In the genomic region with DNA sequence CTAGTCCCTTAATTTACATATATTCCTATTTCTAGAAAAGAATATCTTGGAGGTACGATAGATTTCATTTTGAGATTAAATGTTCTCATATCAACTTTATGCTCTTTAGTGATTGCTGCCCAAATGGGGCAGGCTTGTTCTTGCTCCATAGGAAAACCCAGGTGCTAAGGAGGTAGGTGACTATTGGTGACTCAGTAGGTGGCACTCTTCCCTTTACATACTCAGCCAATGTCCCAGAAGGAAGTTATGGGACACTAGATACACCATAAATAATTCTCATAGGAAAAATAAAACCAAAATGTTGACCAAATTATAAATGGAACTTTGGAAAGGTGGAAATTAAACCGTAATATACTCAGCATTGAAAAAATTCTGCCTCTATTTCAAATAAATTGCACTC, we compare ENCODE assay signal across 12 cellular contexts. TPM values are rescaled to one million over a fixed set of nuclear protein-coding genes. Genes with fewer than 3 reads are reported as not detected.
DNase-seq lines count a peak whose midpoint lies in the region; ATAC-seq and TF ChIP-seq lines count a peak whose summit lies in the region.
"Had no signal": no experiment of that assay in that cellular context is flagged by ENCODE, and none has a peak within 500 bp of the region (broad histone marks: within the 10 kb centered on the region; RNA-seq: fewer than 3 reads in every experiment).

No MANE protein-coding gene starts in this region.

- in situ Hi-C loops in SK-MEL-5 (cut with HindIII; ENCODE audit: low pct_unique_long_range_greater_than_20kb, low sequenced_read_pairs) = no loop called here

- no peak for ATAC-seq in GM21723 (IDR thresholded peaks at IDR 0.05; ENCODE audit: unreplicated experiment)
- ATAC-seq: activated T-helper 17 cell treated with anti-CD3 and anti-CD28 coated beads, Interleukin-2, amount 50 U/mL, for 72 hours; heart right ventricle; stimulated activated effector memory CD8-positive, alpha-beta T cell treated with anti-CD3 and anti-CD28 coated beads, Interleukin-12 subunit alpha, Interleukin-12 subunit beta, amount 100 ng/mL, for 72 hours had no signal

- H3K9me3 ChIP-seq in tibial artery = no peaks in the 10 kb centered on the region
- H3K9me3 ChIP-seq: heart right ventricle had no signal

- H3K27me3 ChIP-seq in tibial artery = peaks cover 0 to 31% of the 10 kb centered on the region in 2 donors

- intact Hi-C loops in tibial artery (cut with DNase I; ENCODE audit: low total_unique reads) = loop anchor here (5.0 to 10.0 kb wide), 4 partner anchors 297 to 998 kb away; a partner anchor contains a TSS
- intact Hi-C loops in posterior cingulate gyrus (cut with DNase I) = no loop called here

- no peak overlapping the region for H3K4me3 ChIP-seq in tibial artery
- H3K4me3 ChIP-seq: heart right ventricle had no signal

- no peak overlapping the region for H3K27ac ChIP-seq in tibial artery
- H3K27ac ChIP-seq: heart right ventricle had no signal

- H3K36me3 ChIP-seq in tibial artery = no peaks in the 10 kb centered on the region
- H3K36me3 ChIP-seq: heart right ventricle had no signal

- H3K4me1 ChIP-seq in tibial artery = peaks cover 0 to 10% (median 0%) of the 10 kb centered on the region in 4 donors

- DNase-seq in DMS153 (lab: John Stamatoyannopoulos, UW) (peak; percentile 48), HT-29 (ENCODE audit: low spot score) (peak; percentile 86), SK-MEL-5 (ENCODE audit: low read depth, low spot score) (peak; percentile 57), kidney tubule cell (ENCODE audit: low spot score) (peak; percentile 64), tibial artery (no peak), posterior cingulate gyrus (no peak), OCI-M2 (lab: John Stamatoyannopoulos, UW; ENCODE audit: unreplicated experiment) (no peak)
- DNase-seq: cerebellar nuclear complex, heart right ventricle had no signal

- TF ChIP-seq CTCF in tibial artery (IDR thresholded peaks at IDR 0.05) = no peak

RNA-seq across cellular contexts. Expression of a gene that starts 4.0 kb away (rescaled TPM):
- total RNA-seq in HT-29 (2014; rRNA removed; shearing (Covaris generic)) = 12.3 and 16.3 TPM in 2 replicates
- 37.1 and 41.8 TPM in 2 replicates for total RNA-seq in SK-MEL-5 (2014; rRNA removed; shearing (Covaris generic))
- 26.6 and 32.6 TPM in 2 replicates for polyA plus RNA-seq in SK-MEL-5 (2015; cell fraction: cytosol; rRNA removed)
- polyA plus RNA-seq in SK-MEL-5 (2015; cell fraction: nucleus; rRNA removed) = 12.7 and 12.8 TPM in 2 replicates

Comparison
In these comparisons a context has a peak if more than half of its experiments do, and no peak if none do; other contexts are left out.
1. DNase-seq: peak in DMS153 (single experiment), HT-29 (single experiment), SK-MEL-5 (single experiment) and kidney tubule cell (single experiment); none in tibial artery (0 of 2), posterior cingulate gyrus (0 of 10) and OCI-M2 (single experiment).